1 cellular context compared by ENCODE assay signal in the genomic region with DNA sequence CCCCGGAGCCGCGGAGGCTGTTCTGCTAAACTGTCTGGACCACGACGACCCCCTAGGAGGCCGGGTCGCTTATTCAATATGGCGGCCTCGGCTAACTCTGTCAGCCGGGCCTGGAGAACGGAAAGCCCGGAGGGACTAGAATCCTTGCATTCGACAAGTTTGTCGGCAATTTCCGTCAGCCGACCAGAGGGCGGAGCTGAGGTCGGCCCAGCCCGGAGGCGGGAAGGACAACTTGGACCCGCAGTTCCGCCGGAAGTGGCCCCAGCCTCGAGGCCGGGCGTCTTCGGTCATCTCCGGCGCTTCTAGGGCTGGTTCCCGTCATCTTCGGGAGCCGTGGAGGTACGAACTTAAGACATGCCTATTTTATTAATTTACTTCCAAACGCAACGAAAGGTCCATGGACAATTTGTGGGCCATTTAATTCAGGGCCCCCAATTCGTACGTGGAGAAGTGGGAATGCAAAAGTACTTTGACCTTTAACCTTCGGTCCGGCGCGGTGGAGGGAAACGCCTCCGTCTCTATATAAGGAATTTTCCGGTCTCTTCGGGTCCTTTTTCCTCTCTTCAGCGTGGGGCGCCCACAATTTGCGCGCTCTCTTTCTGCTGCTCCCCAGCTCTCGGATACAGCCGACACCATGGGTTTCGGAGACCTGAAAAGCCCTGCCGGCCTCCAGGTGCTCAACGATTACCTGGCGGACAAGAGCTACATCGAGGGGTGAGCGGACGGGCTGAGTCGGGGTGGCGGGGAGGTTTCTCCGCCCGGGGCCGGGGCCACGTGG.
TF ChIP-seq lines count a peak whose summit lies in the region.

A gene (plus strand): TSS at position 550 of the 778 bp plus-strand sequence. CDS start 85 bp downstream, at position 635.
A gene (minus strand): TSS at position 99 of the 778 bp plus-strand sequence. CDS start 5,766 bp downstream, outside the sequence.

TF ChIP-seq in HepG2, 621 proteins besides CTCF, POLR2A, EP300 and RAD21 (continued from another document and continues in another):
- TF ChIP-seq KDM1A (CRISPR knock-in tag; IDR thresholded peaks at IDR 0.05) (no peak), ZNF570 (CRISPR knock-in tag; IDR thresholded peaks at IDR 0.05; ENCODE audit: borderline replicate concordance) (no peak), ZNF367 (CRISPR knock-in tag; IDR thresholded peaks at IDR 0.05; ENCODE audit: borderline replicate concordance) (no peak), TEAD3 (CRISPR knock-in tag; optimal IDR thresholded peaks at IDR 0.05; ENCODE audit: borderline replicate concordance) (peak; percentile 76), CCDC6 (CRISPR knock-in tag; IDR thresholded peaks at IDR 0.05) (peak; percentile 89), PPARG (CRISPR knock-in tag; conservative IDR thresholded peaks at IDR 0.05) (peak; percentile 80), ZSCAN9 (CRISPR knock-in tag; IDR thresholded peaks at IDR 0.05; ENCODE audit: borderline replicate concordance) (no peak), NR2F6 (IDR thresholded peaks at IDR 0.05) (peak; percentile 99), NR2F6 (CRISPR knock-in tag; IDR thresholded peaks at IDR 0.05) (peak; percentile 91), ZNF17 (CRISPR knock-in tag; IDR thresholded peaks at IDR 0.05) (no peak), ZNF724P (CRISPR knock-in tag; IDR thresholded peaks at IDR 0.05; ENCODE audit: borderline replicate concordance) (no peak; the same call in 1 of the 2 replicates), CEBPG (CRISPR knock-in tag; IDR thresholded peaks at IDR 0.05) (no peak; the same call in 1 of the 2 replicates), HOXA9 (CRISPR knock-in tag; IDR thresholded peaks at IDR 0.05; ENCODE audit: borderline replicate concordance) (peak; percentile 63), ARNT2 (CRISPR knock-in tag; IDR thresholded peaks at IDR 0.05; ENCODE audit: low read depth) (no peak; the same call in 1 of the 2 replicates), ZNF747 (CRISPR knock-in tag; IDR thresholded peaks at IDR 0.05; ENCODE audit: borderline replicate concordance) (peak; percentile 82), ZNF225 (CRISPR knock-in tag; IDR thresholded peaks at IDR 0.05) (no peak), ZNF251 (CRISPR knock-in tag; IDR thresholded peaks at IDR 0.05) (peak; percentile 75; the same call in 1 of the 2 replicates), ZKSCAN8 (CRISPR knock-in tag; IDR thresholded peaks at IDR 0.05; ENCODE audit: borderline replicate concordance) (peak; percentile 50; the same call in 1 of the 2 replicates), ZMYM2 (CRISPR knock-in tag; IDR thresholded peaks at IDR 0.05) (no peak; the same call in 1 of the 2 replicates), ZFP82 (CRISPR knock-in tag; IDR thresholded peaks at IDR 0.05; ENCODE audit: borderline replicate concordance) (0 out of 2 replicates have a peak, but pooled peaks have one; percentile 2), ELF3 (CRISPR knock-in tag; IDR thresholded peaks at IDR 0.05) (peak; percentile 89), GATA4 (IDR thresholded peaks at IDR 0.05; ENCODE audit: borderline replicate concordance, low read depth) (peak; percentile 49; the same call in 1 of the 2 replicates), ZNF775 (CRISPR knock-in tag; IDR thresholded peaks at IDR 0.05; ENCODE audit: borderline replicate concordance) (no peak), PLRG1 (conservative IDR thresholded peaks at IDR 0.05) (no peak), ZNF20 (CRISPR knock-in tag; IDR thresholded peaks at IDR 0.05) (peak; percentile 87; the same call in 1 of the 2 replicates), SRSF4 (IDR thresholded peaks at IDR 0.05; ENCODE audit: low read depth, low read length, poor library complexity, severe bottlenecking) (no peak), ZNF3 (CRISPR knock-in tag; IDR thresholded peaks at IDR 0.05) (no peak), ZNF792 (CRISPR knock-in tag; IDR thresholded peaks at IDR 0.05) (peak; percentile 64; the same call in 1 of the 2 replicates), TBL1XR1 (IDR thresholded peaks at IDR 0.05; ENCODE audit: borderline replicate concordance, low read length, partially characterized antibody) (no peak), NFATC3 (CRISPR knock-in tag; IDR thresholded peaks at IDR 0.05) (no peak), MTF2 (CRISPR knock-in tag; IDR thresholded peaks at IDR 0.05; ENCODE audit: borderline replicate concordance) (no peak), ZNF557 (CRISPR knock-in tag; IDR thresholded peaks at IDR 0.05) (peak; percentile 78; the same call in 1 of the 2 replicates), SMC3 (IDR thresholded peaks at IDR 0.05; ENCODE audit: low read length) (no peak)
- TF ChIP-seq, protein P1, sequence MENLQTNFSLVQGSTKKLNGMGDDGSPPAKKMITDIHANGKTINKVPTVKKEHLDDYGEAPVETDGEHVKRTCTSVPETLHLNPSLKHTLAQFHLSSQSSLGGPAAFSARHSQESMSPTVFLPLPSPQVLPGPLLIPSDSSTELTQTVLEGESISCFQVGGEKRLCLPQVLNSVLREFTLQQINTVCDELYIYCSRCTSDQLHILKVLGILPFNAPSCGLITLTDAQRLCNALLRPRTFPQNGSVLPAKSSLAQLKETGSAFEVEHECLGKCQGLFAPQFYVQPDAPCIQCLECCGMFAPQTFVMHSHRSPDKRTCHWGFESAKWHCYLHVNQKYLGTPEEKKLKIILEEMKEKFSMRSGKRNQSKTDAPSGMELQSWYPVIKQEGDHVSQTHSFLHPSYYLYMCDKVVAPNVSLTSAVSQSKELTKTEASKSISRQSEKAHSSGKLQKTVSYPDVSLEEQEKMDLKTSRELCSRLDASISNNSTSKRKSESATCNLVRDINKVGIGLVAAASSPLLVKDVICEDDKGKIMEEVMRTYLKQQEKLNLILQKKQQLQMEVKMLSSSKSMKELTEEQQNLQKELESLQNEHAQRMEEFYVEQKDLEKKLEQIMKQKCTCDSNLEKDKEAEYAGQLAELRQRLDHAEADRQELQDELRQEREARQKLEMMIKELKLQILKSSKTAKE (CRISPR knock-in tag; IDR thresholded peaks at IDR 0.05; ENCODE audit: borderline replicate concordance) = no peak
- TF ChIP-seq, protein P2, sequence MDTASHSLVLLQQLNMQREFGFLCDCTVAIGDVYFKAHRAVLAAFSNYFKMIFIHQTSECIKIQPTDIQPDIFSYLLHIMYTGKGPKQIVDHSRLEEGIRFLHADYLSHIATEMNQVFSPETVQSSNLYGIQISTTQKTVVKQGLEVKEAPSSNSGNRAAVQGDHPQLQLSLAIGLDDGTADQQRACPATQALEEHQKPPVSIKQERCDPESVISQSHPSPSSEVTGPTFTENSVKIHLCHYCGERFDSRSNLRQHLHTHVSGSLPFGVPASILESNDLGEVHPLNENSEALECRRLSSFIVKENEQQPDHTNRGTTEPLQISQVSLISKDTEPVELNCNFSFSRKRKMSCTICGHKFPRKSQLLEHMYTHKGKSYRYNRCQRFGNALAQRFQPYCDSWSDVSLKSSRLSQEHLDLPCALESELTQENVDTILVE (CRISPR knock-in tag; IDR thresholded peaks at IDR 0.05) = peak; percentile 75
- TF ChIP-seq, protein P3, sequence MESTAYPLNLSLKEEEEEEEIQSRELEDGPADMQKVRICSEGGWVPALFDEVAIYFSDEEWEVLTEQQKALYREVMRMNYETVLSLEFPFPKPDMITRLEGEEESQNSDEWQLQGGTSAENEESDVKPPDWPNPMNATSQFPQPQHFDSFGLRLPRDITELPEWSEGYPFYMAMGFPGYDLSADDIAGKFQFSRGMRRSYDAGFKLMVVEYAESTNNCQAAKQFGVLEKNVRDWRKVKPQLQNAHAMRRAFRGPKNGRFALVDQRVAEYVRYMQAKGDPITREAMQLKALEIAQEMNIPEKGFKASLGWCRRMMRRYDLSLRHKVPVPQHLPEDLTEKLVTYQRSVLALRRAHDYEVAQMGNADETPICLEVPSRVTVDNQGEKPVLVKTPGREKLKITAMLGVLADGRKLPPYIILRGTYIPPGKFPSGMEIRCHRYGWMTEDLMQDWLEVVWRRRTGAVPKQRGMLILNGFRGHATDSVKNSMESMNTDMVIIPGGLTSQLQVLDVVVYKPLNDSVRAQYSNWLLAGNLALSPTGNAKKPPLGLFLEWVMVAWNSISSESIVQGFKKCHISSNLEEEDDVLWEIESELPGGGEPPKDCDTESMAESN (CRISPR knock-in tag; conservative IDR thresholded peaks at IDR 0.05) = peak; percentile 89
- TF ChIP-seq, protein P4, sequence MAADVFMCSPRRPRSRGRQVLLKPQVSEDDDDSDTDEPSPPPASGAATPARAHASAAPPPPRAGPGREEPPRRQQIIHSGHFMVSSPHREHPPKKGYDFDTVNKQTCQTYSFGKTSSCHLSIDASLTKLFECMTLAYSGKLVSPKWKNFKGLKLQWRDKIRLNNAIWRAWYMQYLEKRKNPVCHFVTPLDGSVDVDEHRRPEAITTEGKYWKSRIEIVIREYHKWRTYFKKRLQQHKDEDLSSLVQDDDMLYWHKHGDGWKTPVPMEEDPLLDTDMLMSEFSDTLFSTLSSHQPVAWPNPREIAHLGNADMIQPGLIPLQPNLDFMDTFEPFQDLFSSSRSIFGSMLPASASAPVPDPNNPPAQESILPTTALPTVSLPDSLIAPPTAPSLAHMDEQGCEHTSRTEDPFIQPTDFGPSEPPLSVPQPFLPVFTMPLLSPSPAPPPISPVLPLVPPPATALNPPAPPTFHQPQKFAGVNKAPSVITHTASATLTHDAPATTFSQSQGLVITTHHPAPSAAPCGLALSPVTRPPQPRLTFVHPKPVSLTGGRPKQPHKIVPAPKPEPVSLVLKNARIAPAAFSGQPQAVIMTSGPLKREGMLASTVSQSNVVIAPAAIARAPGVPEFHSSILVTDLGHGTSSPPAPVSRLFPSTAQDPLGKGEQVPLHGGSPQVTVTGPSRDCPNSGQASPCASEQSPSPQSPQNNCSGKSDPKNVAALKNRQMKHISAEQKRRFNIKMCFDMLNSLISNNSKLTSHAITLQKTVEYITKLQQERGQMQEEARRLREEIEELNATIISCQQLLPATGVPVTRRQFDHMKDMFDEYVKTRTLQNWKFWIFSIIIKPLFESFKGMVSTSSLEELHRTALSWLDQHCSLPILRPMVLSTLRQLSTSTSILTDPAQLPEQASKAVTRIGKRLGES (CRISPR knock-in tag; IDR thresholded peaks at IDR 0.05; ENCODE audit: borderline replicate concordance) = peak; percentile 71; the same call in 1 of the 2 replicates
- TF ChIP-seq, protein P5, sequence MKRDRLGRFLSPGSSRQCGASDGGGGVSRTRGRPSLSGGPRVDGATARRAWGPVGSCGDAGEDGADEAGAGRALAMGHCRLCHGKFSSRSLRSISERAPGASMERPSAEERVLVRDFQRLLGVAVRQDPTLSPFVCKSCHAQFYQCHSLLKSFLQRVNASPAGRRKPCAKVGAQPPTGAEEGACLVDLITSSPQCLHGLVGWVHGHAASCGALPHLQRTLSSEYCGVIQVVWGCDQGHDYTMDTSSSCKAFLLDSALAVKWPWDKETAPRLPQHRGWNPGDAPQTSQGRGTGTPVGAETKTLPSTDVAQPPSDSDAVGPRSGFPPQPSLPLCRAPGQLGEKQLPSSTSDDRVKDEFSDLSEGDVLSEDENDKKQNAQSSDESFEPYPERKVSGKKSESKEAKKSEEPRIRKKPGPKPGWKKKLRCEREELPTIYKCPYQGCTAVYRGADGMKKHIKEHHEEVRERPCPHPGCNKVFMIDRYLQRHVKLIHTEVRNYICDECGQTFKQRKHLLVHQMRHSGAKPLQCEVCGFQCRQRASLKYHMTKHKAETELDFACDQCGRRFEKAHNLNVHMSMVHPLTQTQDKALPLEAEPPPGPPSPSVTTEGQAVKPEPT (CRISPR knock-in tag; IDR thresholded peaks at IDR 0.05; ENCODE audit: low read depth) = no peak
- TF ChIP-seq, protein P6, sequence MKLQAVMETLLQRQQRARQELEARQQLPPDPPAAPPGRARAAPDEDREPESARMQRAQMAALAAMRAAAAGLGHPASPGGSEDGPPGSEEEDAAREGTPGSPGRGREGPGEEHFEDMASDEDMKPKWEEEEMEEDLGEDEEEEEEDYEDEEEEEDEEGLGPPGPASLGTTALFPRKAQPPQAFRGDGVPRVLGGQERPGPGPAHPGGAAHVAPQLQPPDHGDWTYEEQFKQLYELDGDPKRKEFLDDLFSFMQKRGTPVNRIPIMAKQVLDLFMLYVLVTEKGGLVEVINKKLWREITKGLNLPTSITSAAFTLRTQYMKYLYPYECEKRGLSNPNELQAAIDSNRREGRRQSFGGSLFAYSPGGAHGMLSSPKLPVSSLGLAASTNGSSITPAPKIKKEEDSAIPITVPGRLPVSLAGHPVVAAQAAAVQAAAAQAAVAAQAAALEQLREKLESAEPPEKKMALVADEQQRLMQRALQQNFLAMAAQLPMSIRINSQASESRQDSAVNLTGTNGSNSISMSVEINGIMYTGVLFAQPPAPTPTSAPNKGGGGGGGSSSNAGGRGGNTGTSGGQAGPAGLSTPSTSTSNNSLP (IDR thresholded peaks at IDR 0.05; ENCODE audit: low read depth, low read length) = no peak; the same call in 1 of the 2 replicates
- TF ChIP-seq, protein P7, sequence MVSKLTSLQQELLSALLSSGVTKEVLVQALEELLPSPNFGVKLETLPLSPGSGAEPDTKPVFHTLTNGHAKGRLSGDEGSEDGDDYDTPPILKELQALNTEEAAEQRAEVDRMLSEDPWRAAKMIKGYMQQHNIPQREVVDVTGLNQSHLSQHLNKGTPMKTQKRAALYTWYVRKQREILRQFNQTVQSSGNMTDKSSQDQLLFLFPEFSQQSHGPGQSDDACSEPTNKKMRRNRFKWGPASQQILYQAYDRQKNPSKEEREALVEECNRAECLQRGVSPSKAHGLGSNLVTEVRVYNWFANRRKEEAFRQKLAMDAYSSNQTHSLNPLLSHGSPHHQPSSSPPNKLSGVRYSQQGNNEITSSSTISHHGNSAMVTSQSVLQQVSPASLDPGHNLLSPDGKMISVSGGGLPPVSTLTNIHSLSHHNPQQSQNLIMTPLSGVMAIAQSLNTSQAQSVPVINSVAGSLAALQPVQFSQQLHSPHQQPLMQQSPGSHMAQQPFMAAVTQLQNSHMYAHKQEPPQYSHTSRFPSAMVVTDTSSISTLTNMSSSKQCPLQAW (CRISPR knock-in tag; IDR thresholded peaks at IDR 0.05) = peak; percentile 71
- TF ChIP-seq, protein P8, sequence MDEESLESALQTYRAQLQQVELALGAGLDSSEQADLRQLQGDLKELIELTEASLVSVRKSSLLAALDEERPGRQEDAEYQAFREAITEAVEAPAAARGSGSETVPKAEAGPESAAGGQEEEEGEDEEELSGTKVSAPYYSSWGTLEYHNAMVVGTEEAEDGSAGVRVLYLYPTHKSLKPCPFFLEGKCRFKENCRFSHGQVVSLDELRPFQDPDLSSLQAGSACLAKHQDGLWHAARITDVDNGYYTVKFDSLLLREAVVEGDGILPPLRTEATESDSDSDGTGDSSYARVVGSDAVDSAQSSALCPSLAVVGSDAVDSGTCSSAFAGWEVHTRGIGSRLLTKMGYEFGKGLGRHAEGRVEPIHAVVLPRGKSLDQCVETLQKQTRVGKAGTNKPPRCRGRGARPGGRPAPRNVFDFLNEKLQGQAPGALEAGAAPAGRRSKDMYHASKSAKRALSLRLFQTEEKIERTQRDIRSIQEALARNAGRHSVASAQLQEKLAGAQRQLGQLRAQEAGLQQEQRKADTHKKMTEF (CRISPR knock-in tag; IDR thresholded peaks at IDR 0.05) = peak; percentile 96
- TF ChIP-seq, protein P9, sequence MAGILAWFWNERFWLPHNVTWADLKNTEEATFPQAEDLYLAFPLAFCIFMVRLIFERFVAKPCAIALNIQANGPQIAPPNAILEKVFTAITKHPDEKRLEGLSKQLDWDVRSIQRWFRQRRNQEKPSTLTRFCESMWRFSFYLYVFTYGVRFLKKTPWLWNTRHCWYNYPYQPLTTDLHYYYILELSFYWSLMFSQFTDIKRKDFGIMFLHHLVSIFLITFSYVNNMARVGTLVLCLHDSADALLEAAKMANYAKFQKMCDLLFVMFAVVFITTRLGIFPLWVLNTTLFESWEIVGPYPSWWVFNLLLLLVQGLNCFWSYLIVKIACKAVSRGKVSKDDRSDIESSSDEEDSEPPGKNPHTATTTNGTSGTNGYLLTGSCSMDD (CRISPR knock-in tag; IDR thresholded peaks at IDR 0.05) = no peak
